24 cellular contexts compared by ENCODE assay signal in the genomic region with DNA sequence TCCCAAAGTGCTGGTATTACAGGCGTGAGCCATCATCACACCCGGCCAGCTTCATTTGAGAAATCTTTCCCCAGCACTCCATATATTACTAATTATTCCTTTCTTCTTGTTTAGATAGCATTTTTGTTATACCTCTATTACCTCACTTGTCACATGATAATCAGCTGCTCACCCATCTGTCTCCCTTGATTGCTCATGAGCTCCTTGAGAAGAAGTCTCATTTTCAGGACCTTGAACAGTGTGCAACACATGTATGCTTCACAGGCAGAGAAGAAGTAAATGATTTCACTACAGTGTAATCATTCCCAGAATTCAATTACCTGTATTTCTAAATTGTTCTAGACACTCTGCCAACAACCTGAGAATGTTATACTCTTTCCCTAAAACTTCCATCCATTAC. TPM values are rescaled to one million over a fixed set of nuclear protein-coding genes. Genes with fewer than 3 reads are reported as not detected.
A peak's percentile ranks its signal among the peaks of the same experiment; 100 is the strongest.
DNase-seq lines count a peak whose midpoint lies in the region; TF ChIP-seq lines count a peak whose summit lies in the region.
"Had no signal": no experiment of that assay in that cellular context is flagged by ENCODE, and none has a peak within 500 bp of the region (broad histone marks: within the 10 kb centered on the region; RNA-seq: fewer than 3 reads in every experiment).

No MANE protein-coding gene starts in this region.

- DNase-seq in DMS 273 (lab: John Stamatoyannopoulos, UW; ENCODE audit: unreplicated experiment) (peak; percentile 15), DMS 273 treated with DMSO at 0.1 percent for 48 hours (lab: John Stamatoyannopoulos, UW) (no peak), NCI-H524 treated with DMSO at 0.1 percent for 48 hours (lab: John Stamatoyannopoulos, UW) (peak; percentile 12), kidney epithelial cell (ENCODE audit: low read depth) (peak; percentile 35), renal cortical epithelial cell (ENCODE audit: low read depth) (peak; percentile 73), nephron progenitor cell (no peak), iPS-NIHi7 (ENCODE audit: extremely low spot score) (no peak)
- no peak for DNase-seq in effector CD4-positive, alpha-beta T cell
- DNase-seq: Calu3; CD8-positive, alpha-beta T cell; GOT3; NCI-H1105; NCI-H1436 treated with DMSO at 0.1 percent for 48 hours; NCI-H187 treated with DMSO at 0.1 percent for 48 hours; NCI-H446; NCI-H526; NCI-H82; NK-92 treated with Interleukin-12 subunit alpha and Interleukin-12 subunit beta, amount 100 ng/mL, for 24 hours; PC-9; Right ventricle myocardium superior; RPMI8226 had no signal

- no peak overlapping the region for H3K4me3 ChIP-seq in kidney epithelial cell (ENCODE audit: low read depth, low read length)
- H3K4me3 ChIP-seq: HAP-1, PC-9 had no signal

- H3K36me3 ChIP-seq in kidney epithelial cell (ENCODE audit: control insufficient read depth, insufficient read depth, low read length): no peaks in the 10 kb centered on the region
- H3K36me3 ChIP-seq: HAP-1 had no signal

- no peaks in the 10 kb centered on the region for H3K36me3 Mint-ChIP-seq in nephron progenitor cell (ENCODE audit: low read depth)

- H3K4me3 Mint-ChIP-seq in nephron progenitor cell: no peak overlapping the region
- H3K4me3 Mint-ChIP-seq: B cell; CD8-positive, alpha-beta T cell; IgD-negative memory B cell had no signal

- no peaks in the 10 kb centered on the region for H3K27me3 ChIP-seq in kidney epithelial cell (ENCODE audit: control insufficient read depth, insufficient read depth, low read length)

- no peak for TF ChIP-seq CTCF in kidney epithelial cell (IDR thresholded peaks at IDR 0.05; ENCODE audit: insufficient read depth, low read length, poor library complexity, severe bottlenecking)
- no peak for TF ChIP-seq CTCF in nephron progenitor cell (IDR thresholded peaks at IDR 0.05)

- H3K27me3 Mint-ChIP-seq in nephron progenitor cell (ENCODE audit: low read depth, poor library complexity): peaks cover 21% of the 10 kb centered on the region
- H3K27me3 Mint-ChIP-seq: B cell, IgD-negative memory B cell had no signal

- H3K27ac Mint-ChIP-seq in nephron progenitor cell: no peak overlapping the region
- H3K27ac Mint-ChIP-seq: B cell; CD8-positive, alpha-beta T cell; IgD-negative memory B cell had no signal

- H3K9me3 Mint-ChIP-seq in nephron progenitor cell: peaks cover 4% of the 10 kb centered on the region
- H3K9me3 Mint-ChIP-seq: CD8-positive, alpha-beta T cell; IgD-negative memory B cell had no signal

- peaks cover 17% of the 10 kb centered on the region for H3K4me1 Mint-ChIP-seq in nephron progenitor cell

RNA-seq across cellular contexts. Expression of a gene that starts 6.2 kb away (rescaled TPM):
- 1.9 and 2.9 TPM in 2 replicates for total RNA-seq in kidney epithelial cell
- total RNA-seq in renal cortical epithelial cell: 1.2 and 4.3 TPM in 2 replicates

Comparison
In these comparisons a context has a peak if more than half of its experiments do, and no peak if none do; other contexts are left out.
1. DNase-seq: peak in DMS 273 (single experiment), NCI-H524 treated with DMSO at 0.1 percent for 48 hours (single experiment), kidney epithelial cell (single experiment) and renal cortical epithelial cell (single experiment); none in DMS 273 treated with DMSO at 0.1 percent for 48 hours (single experiment), nephron progenitor cell (single experiment), iPS-NIHi7 (single experiment) and effector CD4-positive, alpha-beta T cell (single experiment).